8 cellular contexts compared by ENCODE assay signal in the genomic region with DNA sequence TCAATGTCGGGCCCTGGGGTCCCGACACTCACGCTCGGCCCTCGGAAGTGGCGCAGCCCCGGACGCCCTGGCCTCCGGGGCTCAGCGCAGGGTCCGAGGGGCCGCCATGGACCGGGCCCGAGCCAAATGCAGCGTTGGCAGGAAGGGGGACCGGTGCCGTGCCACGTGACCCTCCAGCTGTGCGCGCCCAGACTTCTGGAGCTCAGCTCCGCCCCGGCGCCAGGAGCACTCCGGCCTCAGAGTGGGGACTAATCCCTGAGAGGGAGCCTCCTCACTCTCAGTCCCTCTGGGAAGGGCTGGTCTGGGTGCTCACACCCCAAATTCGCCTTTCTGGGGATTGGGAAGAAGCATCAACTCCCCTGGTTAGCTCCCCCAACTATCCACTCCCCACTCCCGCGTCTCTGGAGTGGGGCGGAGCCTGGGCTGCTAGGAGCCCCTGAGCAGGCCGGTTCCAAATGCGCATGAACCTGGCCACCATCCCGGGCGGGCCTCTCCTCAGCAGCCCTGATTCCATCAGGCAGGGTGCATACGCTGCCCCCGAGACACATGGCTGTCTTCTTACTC.
A peak's percentile ranks its signal among the peaks of the same experiment; 100 is the strongest.
DNase-seq lines count a peak whose midpoint lies in the region; ATAC-seq and TF ChIP-seq lines count a peak whose summit lies in the region.

A gene with protein sequence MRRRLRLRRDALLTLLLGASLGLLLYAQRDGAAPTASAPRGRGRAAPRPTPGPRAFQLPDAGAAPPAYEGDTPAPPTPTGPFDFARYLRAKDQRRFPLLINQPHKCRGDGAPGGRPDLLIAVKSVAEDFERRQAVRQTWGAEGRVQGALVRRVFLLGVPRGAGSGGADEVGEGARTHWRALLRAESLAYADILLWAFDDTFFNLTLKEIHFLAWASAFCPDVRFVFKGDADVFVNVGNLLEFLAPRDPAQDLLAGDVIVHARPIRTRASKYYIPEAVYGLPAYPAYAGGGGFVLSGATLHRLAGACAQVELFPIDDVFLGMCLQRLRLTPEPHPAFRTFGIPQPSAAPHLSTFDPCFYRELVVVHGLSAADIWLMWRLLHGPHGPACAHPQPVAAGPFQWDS (minus strand): TSS at position 166 of the 564 bp plus-strand sequence. CDS start 513 bp downstream, outside the sequence.

- peak within 1 kb of the TSS; percentile 76 for H3K4me3 Mint-ChIP-seq in activated naive CD4-positive, alpha-beta T cell treated with anti-CD3 and anti-CD28 coated beads, Interleukin-2, amount 50 U/mL, for 24 hours

- no peaks in the 10 kb centered on the region for H3K9me3 Mint-ChIP-seq in activated naive CD4-positive, alpha-beta T cell treated with anti-CD3 and anti-CD28 coated beads, Interleukin-2, amount 50 U/mL, for 24 hours

- H3K4me1 ChIP-seq in neutrophil (ENCODE audit: control insufficient read depth in 1 of 2, insufficient read depth in 1 of 2, low read depth in 1 of 2, low read length in 1 of 2): peaks cover 38 to 51% of the 10 kb centered on the region in 2 experiments

- DNase-seq in EH (ENCODE audit: low read depth) (peak; percentile 79), NCI-H1694 (lab: John Stamatoyannopoulos, UW) (peak; percentile 72), head of caudate nucleus (peak in 40 of 42 donors; percentile 44 to 86 (median 70)), NK-92 (lab: John Stamatoyannopoulos, UW; ENCODE audit: unreplicated experiment) (no peak), NCI-H187 (lab: John Stamatoyannopoulos, UW) (no peak)

- peaks cover 69% of the 10 kb centered on the region for H3K27me3 ChIP-seq in neutrophil

- no peaks in the 10 kb centered on the region for H3K9me3 ChIP-seq in neutrophil

- H3K27ac ChIP-seq in neutrophil: no peak within 1 kb of the TSS

- peak within 1 kb of the TSS; percentile 23 to 32 for H3K4me3 ChIP-seq in neutrophil (ENCODE audit: low read depth in 1 of 2, low read length in 1 of 2)

- peaks cover 44% of the 10 kb centered on the region for H3K36me3 ChIP-seq in neutrophil

- ATAC-seq in GM21390 (IDR thresholded peaks at IDR 0.05; ENCODE audit: unreplicated experiment): peak; percentile 70

- no peak for TF ChIP-seq CTCF in neutrophil (IDR thresholded peaks at IDR 0.05)

- H3K36me3 Mint-ChIP-seq in activated naive CD4-positive, alpha-beta T cell treated with anti-CD3 and anti-CD28 coated beads, Interleukin-2, amount 50 U/mL, for 24 hours: peaks cover 13% of the 10 kb centered on the region

- H3K27ac Mint-ChIP-seq in activated naive CD4-positive, alpha-beta T cell treated with anti-CD3 and anti-CD28 coated beads, Interleukin-2, amount 50 U/mL, for 24 hours: peak within 1 kb of the TSS; percentile 74

- intact Hi-C loops in head of caudate nucleus (cut with DNase I): loop anchor here (10.0 kb wide), 3 partner anchors 46 to 206 kb away; partner anchors contain the start of gene PHAF1

- peaks cover 1% of the 10 kb centered on the region for H3K27me3 Mint-ChIP-seq in activated naive CD4-positive, alpha-beta T cell treated with anti-CD3 and anti-CD28 coated beads, Interleukin-2, amount 50 U/mL, for 24 hours

- H3K4me1 Mint-ChIP-seq in activated naive CD4-positive, alpha-beta T cell treated with anti-CD3 and anti-CD28 coated beads, Interleukin-2, amount 50 U/mL, for 24 hours: peaks cover 10% of the 10 kb centered on the region

Comparison
In these comparisons a context has a peak if more than half of its experiments do, and no peak if none do; other contexts are left out.
1. DNase-seq: peak in EH (single experiment), NCI-H1694 (single experiment) and head of caudate nucleus (40 of 42); none in NK-92 (single experiment) and NCI-H187 (0 of 2).